Comparison of ENCODE assay signal across 11 cellular contexts in genomic region chr14:38078393-38078792, GRCh38.
A peak's percentile ranks its signal among the peaks of the same experiment; 100 is the strongest.
DNase-seq lines count a peak whose midpoint lies in the region; ATAC-seq and TF ChIP-seq lines count a peak whose summit lies in the region.
"Had no signal": no experiment of that assay in that cellular context is flagged by ENCODE, and none has a peak within 500 bp of the region (broad histone marks: within the 10 kb centered on the region; RNA-seq: fewer than 3 reads in every experiment).

No MANE protein-coding gene starts in this region.

- H3K56ac ChIP-seq in H9 (ENCODE audit: insufficient read length, low read depth, low read length): no peak overlapping the region

- H3K79me2 ChIP-seq in H9 (ENCODE audit: insufficient read depth, low read length): no peaks in the 10 kb centered on the region

- peaks cover 27 to 33% of the 10 kb centered on the region in 2 experiments for H3K4me1 Mint-ChIP-seq in H9

- no peaks in the 10 kb centered on the region for H3K79me1 ChIP-seq in H9 (ENCODE audit: insufficient read depth, low read depth, low read length, poor library complexity, severe bottlenecking)

- no peak overlapping the region for H2AFZ ChIP-seq in H9 (ENCODE audit: low read length)

- H4K20me1 ChIP-seq in H9 (ENCODE audit: control insufficient read depth, insufficient read depth, insufficient read length): no peaks in the 10 kb centered on the region

- H3T11ph ChIP-seq in H9 (ENCODE audit: low read length): no peak overlapping the region

- ATAC-seq in activated naive CD4-positive, alpha-beta T cell treated with anti-CD3 and anti-CD28 coated beads, Interleukin-2, amount 50 U/mL, for 72 hours: peak; percentile 43 to 55
- ATAC-seq: gastroesophageal sphincter had no signal

- H3K27ac ChIP-seq in H9 (ENCODE audit: insufficient read length, low read depth, low read length): no peak overlapping the region
- H3K27ac ChIP-seq: gastroesophageal sphincter had no signal

- no peak overlapping the region for H2BK20ac ChIP-seq in H9 (ENCODE audit: low read depth, low read length, poor library complexity, severe bottlenecking)

- H3K23me2 ChIP-seq in H9 (ENCODE audit: insufficient read length, low read depth, low read length, poor library complexity, severe bottlenecking): no peaks in the 10 kb centered on the region

- in situ Hi-C loops in GM13977 (cut with MboI; ENCODE audit: low pct_unique_long_range_greater_than_20kb, low sequenced_read_pairs, unreplicated experiment): no loop called here

- DNase-seq in activated T-cell treated with anti-CD3 and anti-CD28 coated beads, Interleukin-2, amount 50 U/mL, for 1 hour: peak; percentile 55
- DNase-seq in activated T-cell treated with anti-CD3 and anti-CD28 coated beads for 4 hours (no peak), NCI-H345 treated with DMSO at 0.1 percent for 48 hours (lab: John Stamatoyannopoulos, UW; ENCODE audit: unreplicated experiment) (peak; percentile 27), GM13977 (ENCODE audit: low spot score) (no peak), H9 (no peak)
- DNase-seq in activated naive CD4-positive, alpha-beta T cell treated with anti-CD3 and anti-CD28 coated beads, Interleukin-2, amount 50 U/mL, for 72 hours (ENCODE audit: low spot score in 2 of 2): no peak
- DNase-seq in stimulated activated CD8-positive, alpha-beta memory T cell treated with anti-CD3 and anti-CD28 coated beads, Interleukin-4, amount 100 ng/mL, for 1 hour (ENCODE audit: low read depth in 2 of 2, low spot score in 1 of 2): peak; percentile 8 to 9
- no peak for DNase-seq in stimulated activated CD4-positive, alpha-beta T cell treated with anti-CD3 and anti-CD28 coated beads, Interleukin-4, amount 100 ng/mL, for 1 hour
- DNase-seq: amniotic stem cell, BE2C had no signal

- H3K9ac ChIP-seq in H9 (ENCODE audit: extremely low read depth, insufficient read length, low read length): no peak overlapping the region

- no peak overlapping the region for H2BK120ac ChIP-seq in H9 (ENCODE audit: low read depth, low read length, poor library complexity, severe bottlenecking)

- H3K27me3 Mint-ChIP-seq in H9 (ENCODE audit: low read depth): no peaks in the 10 kb centered on the region

- no peak overlapping the region for H3K14ac ChIP-seq in H9 (ENCODE audit: insufficient read depth, low read length)

- no peak overlapping the region for H3K4me2 ChIP-seq in H9 (ENCODE audit: insufficient read depth, insufficient read length, low read length)

- no peak overlapping the region for H2BK5ac ChIP-seq in H9 (ENCODE audit: insufficient read length, low read length)

- H3K4me1 ChIP-seq in H9 (ENCODE audit: insufficient read depth, low read length): peaks cover 5% of the 10 kb centered on the region
- H3K4me1 ChIP-seq: gastroesophageal sphincter had no signal

- no peak overlapping the region for H2AK5ac ChIP-seq in H9 (ENCODE audit: insufficient read length, low read length)

- no peak overlapping the region for H4K8ac ChIP-seq in H9 (replicated peaks; ENCODE audit: insufficient read length, low read depth, low read length)

- no peak overlapping the region for H3K4ac ChIP-seq in H9 (ENCODE audit: low read depth, low read length)

- peaks cover 3 to 8% of the 10 kb centered on the region in 2 donors for H3K9me3 Mint-ChIP-seq in activated naive CD4-positive, alpha-beta T cell treated with anti-CD3 and anti-CD28 coated beads, Interleukin-2, amount 50 U/mL, for 72 hours
- H3K9me3 Mint-ChIP-seq in H9: peaks cover 2 to 9% of the 10 kb centered on the region in 2 experiments; a peak in 3 of 5 replicates

- no peak overlapping the region for H4K91ac ChIP-seq in H9 (ENCODE audit: insufficient read length, low read depth, low read length)

- no peak overlapping the region for H3K4me3 Mint-ChIP-seq in H9

- no peak overlapping the region for H4K5ac ChIP-seq in H9 (ENCODE audit: insufficient read length, low read depth, low read length)

- TF ChIP-seq CTCF in GM13977 (IDR thresholded peaks at IDR 0.05; ENCODE audit: extremely low read depth, insufficient read depth, missing control alignments) (no peak), H9 (conservative IDR thresholded peaks at IDR 0.05) (no peak)

- H3K9me3 ChIP-seq in H9 (ENCODE audit: control insufficient read depth, low read depth, low read length): no peaks in the 10 kb centered on the region
- H3K9me3 ChIP-seq: BE2C had no signal

- H3K23ac ChIP-seq in H9 (ENCODE audit: insufficient read length, low read depth, low read length): no peak overlapping the region

- H3K27me3 ChIP-seq in H9 (ENCODE audit: insufficient read depth, low read length): no peaks in the 10 kb centered on the region
- H3K27me3 ChIP-seq: BE2C, gastroesophageal sphincter had no signal

- no peak overlapping the region for H3K18ac ChIP-seq in H9 (ENCODE audit: insufficient read length, low read depth, low read length)

- H3K27ac Mint-ChIP-seq in activated naive CD4-positive, alpha-beta T cell treated with anti-CD3 and anti-CD28 coated beads, Interleukin-2, amount 50 U/mL, for 72 hours: peak overlapping the region in 1 of 2 donors; percentile 6
- 0 out of 7 replicates have a peak overlapping the region, but pooled peaks of 1 of the 3 experiments have one; percentile 0 for H3K27ac Mint-ChIP-seq in H9

- H2BK12ac ChIP-seq in H9 (ENCODE audit: insufficient read length, low read depth, low read length): no peak overlapping the region

- WGBS in H9 (ENCODE audit: extremely low coverage, insufficient read length, low lambda C conversion rate): no CpG with 5 or more reads among the region's 3 CpGs

- H2BK15ac ChIP-seq in H9 (ENCODE audit: low read depth, low read length): no peak overlapping the region

- H3K36me3 Mint-ChIP-seq in activated naive CD4-positive, alpha-beta T cell treated with anti-CD3 and anti-CD28 coated beads, Interleukin-2, amount 50 U/mL, for 72 hours: no peaks in the 10 kb centered on the region
- H3K36me3 Mint-ChIP-seq in H9 (ENCODE audit: insufficient read depth in 1 of 3, low read depth in 3 of 3): peaks cover 0 to 3% (median 0%) of the 10 kb centered on the region in 3 experiments; a peak in 2 of 7 replicates

Comparison
In these comparisons a context has a peak if more than half of its experiments do, and no peak if none do; other contexts are left out.
1. DNase-seq: peak in activated T-cell treated with anti-CD3 and anti-CD28 coated beads, Interleukin-2, amount 50 U/mL, for 1 hour (single experiment), NCI-H345 treated with DMSO at 0.1 percent for 48 hours (single experiment) and stimulated activated CD8-positive, alpha-beta memory T cell treated with anti-CD3 and anti-CD28 coated beads, Interleukin-4, amount 100 ng/mL, for 1 hour (2 of 2); none in activated T-cell treated with anti-CD3 and anti-CD28 coated beads for 4 hours (single experiment), activated naive CD4-positive, alpha-beta T cell treated with anti-CD3 and anti-CD28 coated beads, Interleukin-2, amount 50 U/mL, for 72 hours (0 of 2), GM13977 (single experiment), stimulated activated CD4-positive, alpha-beta T cell treated with anti-CD3 and anti-CD28 coated beads, Interleukin-4, amount 100 ng/mL, for 1 hour (single experiment) and H9 (single experiment).